22 cellular contexts compared by ENCODE assay signal in genomic region chr5:66362021-66362420, GRCh38.
A peak's percentile ranks its signal among the peaks of the same experiment; 100 is the strongest.
DNase-seq lines count a peak whose midpoint lies in the region; ATAC-seq lines count a peak whose summit lies in the region.
"Had no signal": no experiment of that assay in that cellular context is flagged by ENCODE, and none has a peak within 500 bp of the region (broad histone marks: within the 10 kb centered on the region; RNA-seq: fewer than 3 reads in every experiment).

No MANE protein-coding gene starts in this region.

- no peak for ATAC-seq in GM18909 (IDR thresholded peaks at IDR 0.05; ENCODE audit: poor library complexity, unreplicated experiment)
- ATAC-seq: HCT116 had no signal

- DNase-seq in NCI-H2171 treated with DMSO at 0.1 percent for 48 hours (lab: John Stamatoyannopoulos, UW) (peak; percentile 2), NCI-H2171 (lab: John Stamatoyannopoulos, UW) (no peak), DMS 273 treated with DMSO at 0.1 percent for 48 hours (lab: John Stamatoyannopoulos, UW) (peak; percentile 12), kidney tubule cell (ENCODE audit: low spot score) (peak; percentile 63), renal cortical epithelial cell (ENCODE audit: low read depth) (peak; percentile 90), GF-D8 (lab: John Stamatoyannopoulos, UW) (no peak)
- no peak for DNase-seq in activated CD4-positive, alpha-beta T cell treated with anti-CD3 and anti-CD28 coated beads, Interleukin-2, amount 50 U/mL, for 48 hours
- DNase-seq: ACHN; Caco-2; CD4-positive, alpha-beta memory T cell; DMS153; GOT3; IMR-90; NCI-H1105; NCI-H146; NCI-H2029; NCI-H446; NCI-H526; SHP77; SK-N-SH had no signal

Comparison
In these comparisons a context has a peak if more than half of its experiments do, and no peak if none do; other contexts are left out.
1. DNase-seq: peak in NCI-H2171 treated with DMSO at 0.1 percent for 48 hours (single experiment), DMS 273 treated with DMSO at 0.1 percent for 48 hours (single experiment), kidney tubule cell (single experiment) and renal cortical epithelial cell (single experiment); none in NCI-H2171 (single experiment), activated CD4-positive, alpha-beta T cell treated with anti-CD3 and anti-CD28 coated beads, Interleukin-2, amount 50 U/mL, for 48 hours (0 of 2) and GF-D8 (single experiment).